Comparison of ENCODE assay signal across 8 cellular contexts in the genomic region with DNA sequence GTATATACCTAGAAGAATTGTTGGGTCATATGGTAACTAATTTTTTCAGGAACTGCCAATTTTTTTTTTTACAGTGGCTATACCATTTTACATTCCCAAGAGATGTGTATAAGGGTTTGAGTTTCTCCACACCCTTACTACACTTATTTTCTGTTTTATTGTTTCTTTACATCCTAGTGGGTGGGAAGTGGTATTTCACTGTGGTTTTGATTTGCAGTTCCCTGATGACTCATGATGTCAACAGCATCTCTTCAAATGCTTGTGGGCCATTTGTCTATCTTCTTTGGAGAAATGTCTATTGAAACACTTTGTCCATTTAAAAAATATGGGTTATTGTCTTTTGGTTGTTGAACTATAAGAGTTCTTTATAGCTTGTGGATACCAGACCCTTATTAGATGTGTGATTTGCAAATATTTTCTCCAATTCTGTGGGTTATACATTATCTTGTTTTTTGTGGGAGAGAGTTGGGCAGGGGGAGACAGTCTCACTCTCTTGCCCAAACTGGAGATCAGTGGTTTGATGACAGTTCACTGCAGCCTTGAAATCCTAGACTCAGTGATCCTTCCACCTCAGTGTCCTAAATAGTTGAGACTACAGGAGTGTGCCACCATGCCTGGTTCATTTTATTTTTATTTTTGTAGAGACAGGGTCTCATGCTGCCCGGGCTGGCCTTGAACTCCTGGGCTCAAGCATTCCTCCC. TPM values are rescaled to one million over a fixed set of nuclear protein-coding genes. Genes with fewer than 3 reads are reported as not detected.
DNase-seq lines count a peak whose midpoint lies in the region; ATAC-seq and TF ChIP-seq lines count a peak whose summit lies in the region.

No MANE protein-coding gene starts in this region.

- H3K4me2 ChIP-seq in MM.1S (ENCODE audit: low read depth, low read length) = no peak overlapping the region

- no peaks in the 10 kb centered on the region for H3K9me2 ChIP-seq in MM.1S (replicated peaks; ENCODE audit: insufficient read depth, low read length)

- H3K9me3 Mint-ChIP-seq in activated T-cell treated with anti-CD3 and anti-CD28 coated beads, Interleukin-2, amount 50 U/mL, for 72 hours = no peaks in the 10 kb centered on the region
- no peaks in the 10 kb centered on the region for H3K9me3 Mint-ChIP-seq in stimulated activated naive CD8-positive, alpha-beta T cell treated with anti-CD3 and anti-CD28 coated beads, Interleukin-15, Interleukin-2, amounts not matched to agents 100 ng/mL and 50 ng/mL, for 24 hours

- no peaks in the 10 kb centered on the region for H3F3A ChIP-seq in MM.1S (ENCODE audit: insufficient read depth, low read length)

- no peaks in the 10 kb centered on the region for H3K4me1 ChIP-seq in MM.1S (ENCODE audit: low read length)

- TF ChIP-seq CTCF in epithelial cell of esophagus (IDR thresholded peaks at IDR 0.05; ENCODE audit: insufficient read depth, low read depth, low read length, missing control alignments) = no peak
- no peak for TF ChIP-seq CTCF in MM.1S (IDR thresholded peaks at IDR 0.05; ENCODE audit: low read length)

- H3K36me3 Mint-ChIP-seq in activated T-cell treated with anti-CD3 and anti-CD28 coated beads, Interleukin-2, amount 50 U/mL, for 72 hours (ENCODE audit: insufficient read depth in 2 of 2) = peaks cover 5 to 16% of the 10 kb centered on the region in 2 donors
- H3K36me3 Mint-ChIP-seq in stimulated activated naive CD8-positive, alpha-beta T cell treated with anti-CD3 and anti-CD28 coated beads, Interleukin-15, Interleukin-2, amounts not matched to agents 100 ng/mL and 50 ng/mL, for 24 hours (ENCODE audit: low read depth) = peaks cover 60% of the 10 kb centered on the region

- peak; percentile 90 to 93 for ATAC-seq in activated T-cell treated with anti-CD3 and anti-CD28 coated beads, Interleukin-2, amount 50 U/mL, for 72 hours (replicated peaks in 1 of 2)
- no peak for ATAC-seq in GM18858 (IDR thresholded peaks at IDR 0.05; ENCODE audit: unreplicated experiment)

- no peak overlapping the region for H2AFZ ChIP-seq in MM.1S (ENCODE audit: low read length)

- peak; percentile 16 to 34 for DNase-seq in activated T-cell treated with anti-CD3 and anti-CD28 coated beads, Interleukin-2, amount 50 U/mL, for 72 hours
- DNase-seq in activated T-cell treated with anti-CD3 and anti-CD28 coated beads for 4 hours = no peak
- peak; percentile 60 for DNase-seq in SW480 (ENCODE audit: low spot score)
- peak; percentile 54 for DNase-seq in epithelial cell of esophagus (ENCODE audit: low read depth)
- DNase-seq in MM.1S = no peak
- no peak for DNase-seq in midbrain (lab: John Stamatoyannopoulos, UW)

- peak overlapping the region; percentile 29 to 75 for H3K4me3 Mint-ChIP-seq in activated T-cell treated with anti-CD3 and anti-CD28 coated beads, Interleukin-2, amount 50 U/mL, for 72 hours
- peak overlapping the region; percentile 30 for H3K4me3 Mint-ChIP-seq in stimulated activated naive CD8-positive, alpha-beta T cell treated with anti-CD3 and anti-CD28 coated beads, Interleukin-15, Interleukin-2, amounts not matched to agents 100 ng/mL and 50 ng/mL, for 24 hours

- H3K9me3 ChIP-seq in MM.1S (replicated peaks; ENCODE audit: insufficient read depth, low read length) = no peaks in the 10 kb centered on the region

- H3K9ac ChIP-seq in MM.1S (ENCODE audit: low read length) = no peak overlapping the region

- H3K4me1 Mint-ChIP-seq in activated T-cell treated with anti-CD3 and anti-CD28 coated beads, Interleukin-2, amount 50 U/mL, for 72 hours (ENCODE audit: low read depth) = peaks cover 29% of the 10 kb centered on the region
- H3K4me1 Mint-ChIP-seq in stimulated activated naive CD8-positive, alpha-beta T cell treated with anti-CD3 and anti-CD28 coated beads, Interleukin-15, Interleukin-2, amounts not matched to agents 100 ng/mL and 50 ng/mL, for 24 hours (ENCODE audit: low read depth) = peaks cover 14% of the 10 kb centered on the region

- no peak overlapping the region for H3K27ac ChIP-seq in MM.1S (ENCODE audit: low read length)

- H3K4me3 ChIP-seq in epithelial cell of esophagus (ENCODE audit: low read length) (no peak overlapping the region), MM.1S (ENCODE audit: low read length) (no peak overlapping the region)

- H3K27me3 Mint-ChIP-seq in activated T-cell treated with anti-CD3 and anti-CD28 coated beads, Interleukin-2, amount 50 U/mL, for 72 hours (ENCODE audit: low read depth) = no peaks in the 10 kb centered on the region
- H3K27me3 Mint-ChIP-seq in stimulated activated naive CD8-positive, alpha-beta T cell treated with anti-CD3 and anti-CD28 coated beads, Interleukin-15, Interleukin-2, amounts not matched to agents 100 ng/mL and 50 ng/mL, for 24 hours = no peaks in the 10 kb centered on the region

- no peaks in the 10 kb centered on the region for H3K79me2 ChIP-seq in MM.1S (ENCODE audit: low read length)

- no peaks in the 10 kb centered on the region for H3K27me3 ChIP-seq in MM.1S (replicated peaks; ENCODE audit: insufficient read depth, low read length)

- H3K36me3 ChIP-seq in MM.1S (replicated peaks; ENCODE audit: insufficient read depth, low read length) = peaks cover 6% of the 10 kb centered on the region; the same call in 1 of the 2 replicates

- no peaks in the 10 kb centered on the region for H4K20me1 ChIP-seq in MM.1S (ENCODE audit: insufficient read depth, low read length)

- H3K27ac Mint-ChIP-seq in activated T-cell treated with anti-CD3 and anti-CD28 coated beads, Interleukin-2, amount 50 U/mL, for 72 hours = peak overlapping the region; percentile 85
- H3K27ac Mint-ChIP-seq in stimulated activated naive CD8-positive, alpha-beta T cell treated with anti-CD3 and anti-CD28 coated beads, Interleukin-15, Interleukin-2, amounts not matched to agents 100 ng/mL and 50 ng/mL, for 24 hours = peak overlapping the region; percentile 76

RNA-seq across cellular contexts. Expression of gene PISD, which starts 30.3 kb away (rescaled TPM):
- total RNA-seq in activated T-cell treated with anti-CD3 and anti-CD28 coated beads, Interleukin-2, amount 50 U/mL, for 72 hours = 10 to 100 TPM; 38.0 to 38.5 TPM

RNA-seq across cellular contexts. Expression of gene PRR14L, which starts 57.6 kb away (rescaled TPM):
- total RNA-seq in activated T-cell treated with anti-CD3 and anti-CD28 coated beads, Interleukin-2, amount 50 U/mL, for 72 hours = 10 to 100 TPM; 45.5 to 46.8 TPM

Comparison
In these comparisons a context has a peak if more than half of its experiments do, and no peak if none do; other contexts are left out.
1. DNase-seq: peak in activated T-cell treated with anti-CD3 and anti-CD28 coated beads, Interleukin-2, amount 50 U/mL, for 72 hours (2 of 2), SW480 (single experiment) and epithelial cell of esophagus (single experiment); none in activated T-cell treated with anti-CD3 and anti-CD28 coated beads for 4 hours (single experiment), MM.1S (single experiment) and midbrain (single experiment).